ENCODE assay signal across 9 cellular contexts in genomic region chr2:63875758-63876710, GRCh38. TPM values are rescaled to one million over a fixed set of nuclear protein-coding genes. Genes with fewer than 3 reads are reported as not detected.
DNase-seq lines count a peak whose midpoint lies in the region; ATAC-seq and TF ChIP-seq lines count a peak whose summit lies in the region.
"Had no signal": no experiment of that assay in that cellular context is flagged by ENCODE, and none has a peak within 500 bp of the region (broad histone marks: within the 10 kb centered on the region; RNA-seq: fewer than 3 reads in every experiment).

No MANE protein-coding gene starts in this region.

- DNase-seq in AG20443 (ENCODE audit: low spot score) (peak; percentile 15), NCI-H187 treated with DMSO at 0.1 percent for 48 hours (lab: John Stamatoyannopoulos, UW) (peak; percentile 18), epithelial cell of prostate (ENCODE audit: low read depth, low spot score) (no peak), mucosa of descending colon (no peak), NCI-H2171 treated with DMSO at 0.1 percent for 48 hours (lab: John Stamatoyannopoulos, UW) (no peak), glutamatergic neuron (no peak), A172 (ENCODE audit: low spot score) (no peak)

- H3K27ac Mint-ChIP-seq in glutamatergic neuron (ENCODE audit: unreplicated experiment), result no peak overlapping the region
- H3K27ac Mint-ChIP-seq: B cell had no signal

- no peak overlapping the region for H3K4me3 ChIP-seq in mucosa of descending colon

- no peak for TF ChIP-seq CTCF in mucosa of descending colon (IDR thresholded peaks at IDR 0.05)
- TF ChIP-seq CTCF in glutamatergic neuron (IDR thresholded peaks at IDR 0.05; ENCODE audit: partially characterized antibody, unreplicated experiment), result no peak

- ATAC-seq in mucosa of descending colon (peak; percentile 60), GM19023 (IDR thresholded peaks at IDR 0.05; ENCODE audit: unreplicated experiment) (no peak)

- H3K27me3 Mint-ChIP-seq in glutamatergic neuron (ENCODE audit: unreplicated experiment), result no peaks in the 10 kb centered on the region
- H3K27me3 Mint-ChIP-seq: B cell had no signal

- no peaks in the 10 kb centered on the region for H3K36me3 ChIP-seq in mucosa of descending colon (ENCODE audit: low read depth)

- peaks cover 8% of the 10 kb centered on the region for H3K4me1 Mint-ChIP-seq in glutamatergic neuron (ENCODE audit: low read depth, unreplicated experiment)

- intact Hi-C loops in mucosa of descending colon (cut with DNase I, micrococcal nuclease), result no loop called here

- no peaks in the 10 kb centered on the region for H3K4me1 ChIP-seq in mucosa of descending colon (ENCODE audit: low read depth)

- H3K9me3 Mint-ChIP-seq in glutamatergic neuron (ENCODE audit: unreplicated experiment), result no peaks in the 10 kb centered on the region

- H3K36me3 Mint-ChIP-seq in glutamatergic neuron (ENCODE audit: unreplicated experiment), result peaks cover 11% of the 10 kb centered on the region

- H3K4me3 Mint-ChIP-seq in glutamatergic neuron (ENCODE audit: unreplicated experiment), result no peak overlapping the region
- H3K4me3 Mint-ChIP-seq: B cell had no signal

- H3K9me3 ChIP-seq in mucosa of descending colon, result no peaks in the 10 kb centered on the region

- H3K27ac ChIP-seq in epithelial cell of prostate, result peak overlapping the region; percentile 64

RNA-seq across cellular contexts. Expression of gene UGP2, which starts 34.3 kb away (rescaled TPM):
- 100 to 1,000 TPM; 408 to 683 (median 538) TPM for total RNA-seq in mucosa of descending colon
- total RNA-seq in glutamatergic neuron (ENCODE audit: unreplicated experiment), result 68.6 TPM
- 73.1 and 77.4 TPM in 2 replicates for total RNA-seq in A172 (2014; rRNA removed; shearing (Covaris generic))

Comparison
In these comparisons a context has a peak if more than half of its experiments do, and no peak if none do; other contexts are left out.
1. DNase-seq: peak in AG20443 (single experiment) and NCI-H187 treated with DMSO at 0.1 percent for 48 hours (single experiment); none in epithelial cell of prostate (single experiment), mucosa of descending colon (0 of 3), NCI-H2171 treated with DMSO at 0.1 percent for 48 hours (single experiment), glutamatergic neuron (single experiment) and A172 (single experiment).